34 cellular contexts compared by ENCODE assay signal in the genomic region with DNA sequence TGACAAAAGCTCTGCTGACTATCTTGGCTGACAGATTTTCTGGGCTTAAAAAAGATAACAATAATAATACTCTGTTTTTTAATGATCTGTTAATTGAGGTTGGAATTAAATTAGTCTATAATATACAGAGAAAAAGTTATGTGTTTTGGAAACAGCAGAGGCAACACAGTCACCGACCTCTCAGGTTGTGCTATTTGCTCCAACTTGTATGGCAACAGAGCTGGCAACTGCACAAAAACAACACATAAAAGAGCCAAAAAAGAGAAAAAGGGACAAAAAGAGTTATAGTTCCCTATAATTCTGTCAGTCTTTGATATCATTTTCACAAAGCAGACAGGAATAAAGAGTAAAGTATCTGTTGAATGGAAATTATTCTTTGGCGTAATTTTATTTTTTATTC.
A peak's percentile ranks its signal among the peaks of the same experiment; 100 is the strongest.
DNase-seq lines count a peak whose midpoint lies in the region; ATAC-seq, FAIRE-seq and TF ChIP-seq lines count a peak whose summit lies in the region.
"Had no signal": no experiment of that assay in that cellular context is flagged by ENCODE, and none has a peak within 500 bp of the region (broad histone marks: within the 10 kb centered on the region; RNA-seq: fewer than 3 reads in every experiment).

No MANE protein-coding gene starts in this region.

- H2AFZ ChIP-seq in endothelial cell of umbilical vein (ENCODE audit: low read depth, low read length) = no peak overlapping the region
- H2AFZ ChIP-seq: parathyroid adenoma, PC-9 had no signal

- no peaks in the 10 kb centered on the region; the same call in 1 of the 2 replicates for H3K9me3 Mint-ChIP-seq in HFFc6
- no peaks in the 10 kb centered on the region for H3K9me3 Mint-ChIP-seq in activated naive CD4-positive, alpha-beta T cell treated with anti-CD3 and anti-CD28 coated beads for 36 hours

- ATAC-seq in HG02759 (IDR thresholded peaks at IDR 0.05; ENCODE audit: unreplicated experiment) (no peak), HG02798 (IDR thresholded peaks at IDR 0.05; ENCODE audit: poor library complexity, unreplicated experiment) (no peak)
- ATAC-seq: activated CD8-positive, alpha-beta T cell treated with anti-CD3 and anti-CD28 coated beads, Interleukin-2, amount 10 ng/mL, durations not matched to agents 7 days and 5 days; activated T-helper 17 cell treated with anti-CD3 and anti-CD28 coated beads, Interleukin-2, amount 50 U/mL, for 72 hours; GM12878; Right ventricle myocardium inferior had no signal

- BruUV-seq in A673 (replicated peaks; lab: Mats Ljungman, UMichigan) (no TSS peak), endothelial cell of umbilical vein (replicated peaks; lab: Mats Ljungman, UMichigan) (TSS peak; percentile 93)

- no peaks in the 10 kb centered on the region for H3K79me2 ChIP-seq in endothelial cell of umbilical vein (ENCODE audit: control insufficient read depth, insufficient read depth, low read length)
- H3K79me2 ChIP-seq: parathyroid adenoma had no signal

- H3K9me1 ChIP-seq in endothelial cell of umbilical vein (replicated peaks; ENCODE audit: control insufficient read depth, extremely low read depth, insufficient read depth, low read length) = no peaks in the 10 kb centered on the region

- H4K20me1 ChIP-seq in endothelial cell of umbilical vein (replicated peaks; ENCODE audit: control insufficient read depth, extremely low read depth, insufficient read depth, low read length) = no peaks in the 10 kb centered on the region

- peak overlapping the region; percentile 54 for H3K4me2 ChIP-seq in endothelial cell of umbilical vein (ENCODE audit: insufficient read depth, low read length)
- H3K4me2 ChIP-seq: KMS-11, PC-9 had no signal

- H3K9me3 ChIP-seq in A673 (ENCODE audit: low read depth, low read length, poor library complexity, severe bottlenecking) = no peaks in the 10 kb centered on the region
- no peaks in the 10 kb centered on the region for H3K9me3 ChIP-seq in endothelial cell of umbilical vein (replicated peaks; ENCODE audit: control insufficient read depth, insufficient read depth, low read length)
- H3K9me3 ChIP-seq: colonic mucosa had no signal

- no peaks in the 10 kb centered on the region for H3K36me3 ChIP-seq in A673 (ENCODE audit: insufficient read depth, low read length, poor library complexity, severe bottlenecking)
- no peaks in the 10 kb centered on the region for H3K36me3 ChIP-seq in endothelial cell of umbilical vein (ENCODE audit: control insufficient read depth in 2 of 2, extremely low read depth in 1 of 2, insufficient read depth in 2 of 2, low read length in 2 of 2)
- H3K36me3 ChIP-seq: colonic mucosa had no signal

- TF ChIP-seq CTCF in A673 (conservative IDR thresholded peaks at IDR 0.05; ENCODE audit: low read depth, low read length) = no peak
- no peak for TF ChIP-seq CTCF in HFFc6 (IDR thresholded peaks at IDR 0.05)
- no peak for TF ChIP-seq CTCF in endothelial cell of umbilical vein (IDR thresholded peaks at IDR 0.05; ENCODE audit: extremely low read depth in 1 of 2, insufficient read depth in 1 of 2, low read depth in 1 of 2, low read length in 2 of 2)

- no peaks in the 10 kb centered on the region; the same call in 1 of the 2 replicates for H3K27me3 Mint-ChIP-seq in HFFc6 (ENCODE audit: insufficient read depth)
- no peaks in the 10 kb centered on the region for H3K27me3 Mint-ChIP-seq in activated naive CD4-positive, alpha-beta T cell treated with anti-CD3 and anti-CD28 coated beads for 36 hours (ENCODE audit: low read depth)
- H3K27me3 Mint-ChIP-seq: activated naive CD4-positive, alpha-beta T cell treated with anti-CD3 and anti-CD28 coated beads, Interleukin-2, amount 50 U/mL, for 24 hours; B cell had no signal

- peaks cover 31% of the 10 kb centered on the region for H3K36me3 Mint-ChIP-seq in HFFc6 (ENCODE audit: low read depth)
- H3K36me3 Mint-ChIP-seq in activated naive CD4-positive, alpha-beta T cell treated with anti-CD3 and anti-CD28 coated beads for 36 hours (ENCODE audit: low read depth) = no peaks in the 10 kb centered on the region
- H3K36me3 Mint-ChIP-seq: activated naive CD4-positive, alpha-beta T cell treated with anti-CD3 and anti-CD28 coated beads, Interleukin-2, amount 50 U/mL, for 24 hours had no signal

- DNase-seq in A673 (ENCODE audit: low spot score) (no peak), HFFc6 (peak; percentile 16), endothelial cell of umbilical vein (ENCODE audit: low read depth, low spot score) (peak; percentile 58), myocyte (ENCODE audit: low read depth) (peak; percentile 10), NCI-H345 (lab: John Stamatoyannopoulos, UW) (no peak)
- no peak for DNase-seq in activated naive CD4-positive, alpha-beta T cell treated with anti-CD3 and anti-CD28 coated beads for 36 hours
- DNase-seq: activated CD4-positive, alpha-beta T cell treated with anti-CD3 and anti-CD28 coated beads for 1 hour; activated CD8-positive, alpha-beta T cell treated with anti-CD3 and anti-CD28 coated beads, Interleukin-2, amount 10 ng/mL, durations not matched to agents 7 days and 5 days; amniotic stem cell; colonic mucosa; DMS 273 treated with DMSO at 0.1 percent for 48 hours; hippocampal formation; MM.1S; NCI-H1417; NCI-H2029; NCI-H526 treated with DMSO at 0.1 percent for 48 hours; PC-9; retina; small intestine; stimulated activated naive CD4-positive, alpha-beta T cell; T-helper 2 cell had no signal

- POLR2A ChIA-PET in A673 (lab: Charles Lee; ENCODE audit: low non-redundant PET) (no interaction called here), endothelial cell of umbilical vein (lab: Charles Lee) (no interaction called here)

- intact Hi-C loops in A673 (cut with micrococcal nuclease; ENCODE audit: unreplicated experiment) (no loop called here), endothelial cell of umbilical vein (cut with micrococcal nuclease) (loop anchor here (1.0 to 5.0 kb wide), 6 partner anchors 14 to 574 kb away; no protein-coding TSS in a partner anchor)
- intact Hi-C loops in activated naive CD4-positive, alpha-beta T cell treated with anti-CD3 and anti-CD28 coated beads for 36 hours (cut with micrococcal nuclease) = no loop called here

- dilution Hi-C loops in endothelial cell of umbilical vein (cut with MboI; ENCODE audit: extremely low pct_ligation_motif_present, low sequenced_read_pairs) = no loop called here

- H3K4me1 Mint-ChIP-seq in HFFc6 (ENCODE audit: low read depth) = peaks cover 60% of the 10 kb centered on the region
- H3K4me1 Mint-ChIP-seq in activated naive CD4-positive, alpha-beta T cell treated with anti-CD3 and anti-CD28 coated beads for 36 hours (ENCODE audit: low read depth) = no peaks in the 10 kb centered on the region
- H3K4me1 Mint-ChIP-seq: activated naive CD4-positive, alpha-beta T cell treated with anti-CD3 and anti-CD28 coated beads, Interleukin-2, amount 50 U/mL, for 24 hours; activated T-helper 17 cell treated with anti-CD3 and anti-CD28 coated beads, Interleukin-2, amount 50 U/mL, for 72 hours; B cell; neural crest cell had no signal

- H3K4me3 Mint-ChIP-seq in HFFc6 = peak overlapping the region; percentile 71
- H3K4me3 Mint-ChIP-seq in activated naive CD4-positive, alpha-beta T cell treated with anti-CD3 and anti-CD28 coated beads for 36 hours = no peak overlapping the region
- H3K4me3 Mint-ChIP-seq: activated CD8-positive, alpha-beta T cell treated with anti-CD3 and anti-CD28 coated beads, Interleukin-2, amount 10 ng/mL, durations not matched to agents 7 days and 5 days; activated naive CD4-positive, alpha-beta T cell treated with anti-CD3 and anti-CD28 coated beads, Interleukin-2, amount 50 U/mL, for 24 hours; activated T-helper 17 cell treated with anti-CD3 and anti-CD28 coated beads, Interleukin-2, amount 50 U/mL, for 72 hours; B cell; neural crest cell had no signal

- H3K4me1 ChIP-seq in A673 (ENCODE audit: insufficient read depth, low read length, poor library complexity, severe bottlenecking) (peaks cover 11% of the 10 kb centered on the region), endothelial cell of umbilical vein (ENCODE audit: control insufficient read depth, extremely low read depth, insufficient read depth, low read length) (peaks cover 24% of the 10 kb centered on the region)
- H3K4me1 ChIP-seq: colonic mucosa, parathyroid adenoma had no signal

- FAIRE-seq in endothelial cell of umbilical vein (lab: Jason Lieb, UNC) = no peak
- FAIRE-seq: A204.1, bronchial epithelial cell, GM12878, H54, small intestine had no signal

- H3K27ac Mint-ChIP-seq in HFFc6 = peak overlapping the region; percentile 95
- no peak overlapping the region for H3K27ac Mint-ChIP-seq in activated naive CD4-positive, alpha-beta T cell treated with anti-CD3 and anti-CD28 coated beads for 36 hours
- H3K27ac Mint-ChIP-seq: activated CD8-positive, alpha-beta T cell treated with anti-CD3 and anti-CD28 coated beads, Interleukin-2, amount 10 ng/mL, durations not matched to agents 7 days and 5 days; activated naive CD4-positive, alpha-beta T cell treated with anti-CD3 and anti-CD28 coated beads, Interleukin-2, amount 50 U/mL, for 24 hours; activated T-helper 17 cell treated with anti-CD3 and anti-CD28 coated beads, Interleukin-2, amount 50 U/mL, for 72 hours; B cell had no signal

- CTCF ChIA-PET in A673 (lab: Charles Lee) (no interaction called here), endothelial cell of umbilical vein (lab: Charles Lee) (interaction anchor here (0.8 to 2.1 kb wide), 13 partner anchors 9 to 168 kb away, joined by 3 to 10 read pairs (median 3); a partner anchor contains a TSS)
- CTCF ChIA-PET in activated naive CD4-positive, alpha-beta T cell treated with anti-CD3 and anti-CD28 coated beads for 36 hours (lab: Charles Lee) = no interaction called here

- peak overlapping the region; percentile 70 for H3K9ac ChIP-seq in endothelial cell of umbilical vein (replicated peaks; ENCODE audit: extremely low read depth, insufficient read depth, low read length)
- H3K9ac ChIP-seq: KMS-11, parathyroid adenoma had no signal

- TF ChIP-seq POLR2A in endothelial cell of umbilical vein (IDR thresholded peaks at IDR 0.05; ENCODE audit: low read depth, low read length) = no peak

- H3K4me3 ChIP-seq in A673 (ENCODE audit: low read depth, low read length, poor library complexity, severe bottlenecking) (no peak overlapping the region), endothelial cell of umbilical vein (replicated peaks in 1 of 3; ENCODE audit: insufficient read depth in 1 of 3, low read depth in 1 of 3, low read length in 3 of 3) (no peak overlapping the region)
- H3K4me3 ChIP-seq: colonic mucosa, GM12878, PC-9 had no signal

- H3K27me3 ChIP-seq in A673 (replicated peaks; ENCODE audit: insufficient read depth, low read depth, low read length, poor library complexity) = no peaks in the 10 kb centered on the region
- H3K27me3 ChIP-seq in endothelial cell of umbilical vein (ENCODE audit: control insufficient read depth in 2 of 2, insufficient read depth in 2 of 2, low read length in 2 of 2) = no peaks in the 10 kb centered on the region
- H3K27me3 ChIP-seq: colonic mucosa had no signal

- H3K27ac ChIP-seq in A673 (ENCODE audit: low read depth, low read length, poor library complexity, severe bottlenecking) (peak overlapping the region; percentile 43), endothelial cell of umbilical vein (ENCODE audit: insufficient read depth, low read depth, low read length) (peak overlapping the region; percentile 95)
- H3K27ac ChIP-seq: colonic mucosa, KMS-11, parathyroid adenoma, PC-9 had no signal

TF ChIP-seq in endothelial cell of umbilical vein, 7 proteins besides CTCF, POLR2A, EP300 and RAD21:
- no peak for TF ChIP-seq POLR2AphosphoS5 (IDR thresholded peaks at IDR 0.05; ENCODE audit: insufficient read depth, low read depth, low read length)

Comparison
In these comparisons a context has a peak if more than half of its experiments do, and no peak if none do; other contexts are left out.
1. DNase-seq: peak in HFFc6 (single experiment), endothelial cell of umbilical vein (single experiment) and myocyte (single experiment); none in A673 (single experiment), NCI-H345 (single experiment) and activated naive CD4-positive, alpha-beta T cell treated with anti-CD3 and anti-CD28 coated beads for 36 hours (single experiment).